Comparison of ENCODE assay signal across 1 cellular context in genomic region chr22:41403532-41404318, GRCh38.
TF ChIP-seq lines count a peak whose summit lies in the region.

No MANE protein-coding gene starts in this region.

TF ChIP-seq in HepG2, 621 proteins besides CTCF, POLR2A, EP300 and RAD21 (continued from another document and continues in another):
- TF ChIP-seq, protein P1, sequence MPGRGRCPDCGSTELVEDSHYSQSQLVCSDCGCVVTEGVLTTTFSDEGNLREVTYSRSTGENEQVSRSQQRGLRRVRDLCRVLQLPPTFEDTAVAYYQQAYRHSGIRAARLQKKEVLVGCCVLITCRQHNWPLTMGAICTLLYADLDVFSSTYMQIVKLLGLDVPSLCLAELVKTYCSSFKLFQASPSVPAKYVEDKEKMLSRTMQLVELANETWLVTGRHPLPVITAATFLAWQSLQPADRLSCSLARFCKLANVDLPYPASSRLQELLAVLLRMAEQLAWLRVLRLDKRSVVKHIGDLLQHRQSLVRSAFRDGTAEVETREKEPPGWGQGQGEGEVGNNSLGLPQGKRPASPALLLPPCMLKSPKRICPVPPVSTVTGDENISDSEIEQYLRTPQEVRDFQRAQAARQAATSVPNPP (CRISPR knock-in tag; IDR thresholded peaks at IDR 0.05) = no peak
- TF ChIP-seq, protein P2, sequence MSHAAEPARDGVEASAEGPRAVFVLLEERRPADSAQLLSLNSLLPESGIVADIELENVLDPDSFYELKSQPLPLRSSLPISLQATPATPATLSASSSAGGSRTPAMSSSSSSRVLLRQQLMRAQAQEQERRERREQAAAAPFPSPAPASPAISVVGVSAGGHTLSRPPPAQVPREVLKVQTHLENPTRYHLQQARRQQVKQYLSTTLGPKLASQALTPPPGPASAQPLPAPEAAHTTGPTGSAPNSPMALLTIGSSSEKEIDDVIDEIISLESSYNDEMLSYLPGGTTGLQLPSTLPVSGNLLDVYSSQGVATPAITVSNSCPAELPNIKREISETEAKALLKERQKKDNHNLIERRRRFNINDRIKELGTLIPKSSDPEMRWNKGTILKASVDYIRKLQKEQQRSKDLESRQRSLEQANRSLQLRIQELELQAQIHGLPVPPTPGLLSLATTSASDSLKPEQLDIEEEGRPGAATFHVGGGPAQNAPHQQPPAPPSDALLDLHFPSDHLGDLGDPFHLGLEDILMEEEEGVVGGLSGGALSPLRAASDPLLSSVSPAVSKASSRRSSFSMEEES (CRISPR knock-in tag; IDR thresholded peaks at IDR 0.05) = peak; percentile 52; the same call in 1 of the 2 replicates
- TF ChIP-seq HNRNPH1 (optimal IDR thresholded peaks at IDR 0.05; ENCODE audit: low read depth, low read length) (no peak), SMAD9 (CRISPR knock-in tag; IDR thresholded peaks at IDR 0.05) (no peak), ATRX (CRISPR knock-in tag; IDR thresholded peaks at IDR 0.05; ENCODE audit: borderline replicate concordance) (no peak), ZNF142 (CRISPR knock-in tag; IDR thresholded peaks at IDR 0.05) (no peak), KDM2A (CRISPR knock-in tag; IDR thresholded peaks at IDR 0.05; ENCODE audit: borderline replicate concordance, low read depth) (peak; percentile 90), ZSCAN12 (CRISPR knock-in tag; IDR thresholded peaks at IDR 0.05) (no peak), ZHX1 (CRISPR knock-in tag; IDR thresholded peaks at IDR 0.05; ENCODE audit: low read depth) (no peak; the same call in 1 of the 2 replicates), CBX1 (IDR thresholded peaks at IDR 0.05; ENCODE audit: low read depth) (peak; percentile 68), NFYB (CRISPR knock-in tag; IDR thresholded peaks at IDR 0.05) (no peak), PCBP2 (optimal IDR thresholded peaks at IDR 0.05; ENCODE audit: low read depth, low read length, poor library complexity, severe bottlenecking) (no peak), ZNF207 (IDR thresholded peaks at IDR 0.05; ENCODE audit: borderline replicate concordance) (no peak), RARA (CRISPR knock-in tag; IDR thresholded peaks at IDR 0.05) (peak; percentile 55; the same call in 1 of the 2 replicates), SP5 (CRISPR knock-in tag; IDR thresholded peaks at IDR 0.05; ENCODE audit: borderline replicate concordance, low read depth) (0 out of 2 replicates have a peak, but pooled peaks have one; percentile 18), TAF15 (IDR thresholded peaks at IDR 0.05; ENCODE audit: low read depth, low read length, poor library complexity, severe bottlenecking) (no peak), ADNP (CRISPR knock-in tag; IDR thresholded peaks at IDR 0.05) (0 out of 2 replicates have a peak, but pooled peaks have one; percentile 45), ZMYM4 (CRISPR knock-in tag; IDR thresholded peaks at IDR 0.05) (peak; percentile 41; the same call in 1 of the 2 replicates), CCAR2 (optimal IDR thresholded peaks at IDR 0.05; ENCODE audit: low read depth, low read length) (no peak), KDM3A (CRISPR knock-in tag; IDR thresholded peaks at IDR 0.05; ENCODE audit: low read depth) (peak; percentile 78; the same call in 1 of the 2 replicates), ZFP1 (CRISPR knock-in tag; IDR thresholded peaks at IDR 0.05) (0 out of 2 replicates have a peak, but pooled peaks have one; percentile 30), NRL (CRISPR knock-in tag; IDR thresholded peaks at IDR 0.05; ENCODE audit: borderline replicate concordance) (no peak), ZNF546 (CRISPR knock-in tag; conservative IDR thresholded peaks at IDR 0.05) (no peak), HIVEP1 (CRISPR knock-in tag; IDR thresholded peaks at IDR 0.05) (no peak; the same call in 1 of the 2 replicates), ZNF296 (CRISPR knock-in tag; conservative IDR thresholded peaks at IDR 0.05) (no peak), FOXK1 (CRISPR knock-in tag; IDR thresholded peaks at IDR 0.05; ENCODE audit: borderline replicate concordance, low read depth) (no peak; the same call in 1 of the 2 replicates), HNF4G (IDR thresholded peaks at IDR 0.05; ENCODE audit: borderline replicate concordance, low read depth, low read length) (peak; percentile 5; the same call in 1 of the 2 replicates), HNF4G (CRISPR knock-in tag; IDR thresholded peaks at IDR 0.05; ENCODE audit: borderline replicate concordance, low read depth) (no peak), TOE1 (CRISPR knock-in tag; IDR thresholded peaks at IDR 0.05) (no peak), JUNB (CRISPR knock-in tag; IDR thresholded peaks at IDR 0.05; ENCODE audit: borderline replicate concordance) (no peak), YEATS2 (CRISPR knock-in tag; IDR thresholded peaks at IDR 0.05; ENCODE audit: borderline replicate concordance) (0 out of 2 replicates have a peak, but pooled peaks have one; percentile 37), KDM6A (CRISPR knock-in tag; IDR thresholded peaks at IDR 0.05; ENCODE audit: low read depth) (no peak), ZMYM2 (CRISPR knock-in tag; IDR thresholded peaks at IDR 0.05) (no peak), ZFP36L2 (CRISPR knock-in tag; IDR thresholded peaks at IDR 0.05) (no peak), ZBTB43 (CRISPR knock-in tag; conservative IDR thresholded peaks at IDR 0.05) (no peak)
- TF ChIP-seq, protein P3, sequence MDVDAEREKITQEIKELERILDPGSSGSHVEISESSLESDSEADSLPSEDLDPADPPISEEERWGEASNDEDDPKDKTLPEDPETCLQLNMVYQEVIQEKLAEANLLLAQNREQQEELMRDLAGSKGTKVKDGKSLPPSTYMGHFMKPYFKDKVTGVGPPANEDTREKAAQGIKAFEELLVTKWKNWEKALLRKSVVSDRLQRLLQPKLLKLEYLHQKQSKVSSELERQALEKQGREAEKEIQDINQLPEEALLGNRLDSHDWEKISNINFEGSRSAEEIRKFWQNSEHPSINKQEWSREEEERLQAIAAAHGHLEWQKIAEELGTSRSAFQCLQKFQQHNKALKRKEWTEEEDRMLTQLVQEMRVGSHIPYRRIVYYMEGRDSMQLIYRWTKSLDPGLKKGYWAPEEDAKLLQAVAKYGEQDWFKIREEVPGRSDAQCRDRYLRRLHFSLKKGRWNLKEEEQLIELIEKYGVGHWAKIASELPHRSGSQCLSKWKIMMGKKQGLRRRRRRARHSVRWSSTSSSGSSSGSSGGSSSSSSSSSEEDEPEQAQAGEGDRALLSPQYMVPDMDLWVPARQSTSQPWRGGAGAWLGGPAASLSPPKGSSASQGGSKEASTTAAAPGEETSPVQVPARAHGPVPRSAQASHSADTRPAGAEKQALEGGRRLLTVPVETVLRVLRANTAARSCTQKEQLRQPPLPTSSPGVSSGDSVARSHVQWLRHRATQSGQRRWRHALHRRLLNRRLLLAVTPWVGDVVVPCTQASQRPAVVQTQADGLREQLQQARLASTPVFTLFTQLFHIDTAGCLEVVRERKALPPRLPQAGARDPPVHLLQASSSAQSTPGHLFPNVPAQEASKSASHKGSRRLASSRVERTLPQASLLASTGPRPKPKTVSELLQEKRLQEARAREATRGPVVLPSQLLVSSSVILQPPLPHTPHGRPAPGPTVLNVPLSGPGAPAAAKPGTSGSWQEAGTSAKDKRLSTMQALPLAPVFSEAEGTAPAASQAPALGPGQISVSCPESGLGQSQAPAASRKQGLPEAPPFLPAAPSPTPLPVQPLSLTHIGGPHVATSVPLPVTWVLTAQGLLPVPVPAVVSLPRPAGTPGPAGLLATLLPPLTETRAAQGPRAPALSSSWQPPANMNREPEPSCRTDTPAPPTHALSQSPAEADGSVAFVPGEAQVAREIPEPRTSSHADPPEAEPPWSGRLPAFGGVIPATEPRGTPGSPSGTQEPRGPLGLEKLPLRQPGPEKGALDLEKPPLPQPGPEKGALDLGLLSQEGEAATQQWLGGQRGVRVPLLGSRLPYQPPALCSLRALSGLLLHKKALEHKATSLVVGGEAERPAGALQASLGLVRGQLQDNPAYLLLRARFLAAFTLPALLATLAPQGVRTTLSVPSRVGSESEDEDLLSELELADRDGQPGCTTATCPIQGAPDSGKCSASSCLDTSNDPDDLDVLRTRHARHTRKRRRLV (CRISPR knock-in tag; IDR thresholded peaks at IDR 0.05) = no peak
- TF ChIP-seq, protein P4, sequence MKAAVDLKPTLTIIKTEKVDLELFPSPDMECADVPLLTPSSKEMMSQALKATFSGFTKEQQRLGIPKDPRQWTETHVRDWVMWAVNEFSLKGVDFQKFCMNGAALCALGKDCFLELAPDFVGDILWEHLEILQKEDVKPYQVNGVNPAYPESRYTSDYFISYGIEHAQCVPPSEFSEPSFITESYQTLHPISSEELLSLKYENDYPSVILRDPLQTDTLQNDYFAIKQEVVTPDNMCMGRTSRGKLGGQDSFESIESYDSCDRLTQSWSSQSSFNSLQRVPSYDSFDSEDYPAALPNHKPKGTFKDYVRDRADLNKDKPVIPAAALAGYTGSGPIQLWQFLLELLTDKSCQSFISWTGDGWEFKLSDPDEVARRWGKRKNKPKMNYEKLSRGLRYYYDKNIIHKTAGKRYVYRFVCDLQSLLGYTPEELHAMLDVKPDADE (CRISPR knock-in tag; IDR thresholded peaks at IDR 0.05) = no peak
- TF ChIP-seq, protein P5, sequence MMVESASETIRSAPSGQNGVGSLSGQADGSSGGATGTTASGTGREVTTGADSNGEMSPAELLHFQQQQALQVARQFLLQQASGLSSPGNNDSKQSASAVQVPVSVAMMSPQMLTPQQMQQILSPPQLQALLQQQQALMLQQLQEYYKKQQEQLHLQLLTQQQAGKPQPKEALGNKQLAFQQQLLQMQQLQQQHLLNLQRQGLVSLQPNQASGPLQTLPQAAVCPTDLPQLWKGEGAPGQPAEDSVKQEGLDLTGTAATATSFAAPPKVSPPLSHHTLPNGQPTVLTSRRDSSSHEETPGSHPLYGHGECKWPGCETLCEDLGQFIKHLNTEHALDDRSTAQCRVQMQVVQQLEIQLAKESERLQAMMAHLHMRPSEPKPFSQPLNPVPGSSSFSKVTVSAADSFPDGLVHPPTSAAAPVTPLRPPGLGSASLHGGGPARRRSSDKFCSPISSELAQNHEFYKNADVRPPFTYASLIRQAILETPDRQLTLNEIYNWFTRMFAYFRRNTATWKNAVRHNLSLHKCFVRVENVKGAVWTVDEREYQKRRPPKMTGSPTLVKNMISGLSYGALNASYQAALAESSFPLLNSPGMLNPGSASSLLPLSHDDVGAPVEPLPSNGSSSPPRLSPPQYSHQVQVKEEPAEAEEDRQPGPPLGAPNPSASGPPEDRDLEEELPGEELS (CRISPR knock-in tag; IDR thresholded peaks at IDR 0.05) = no peak
- TF ChIP-seq, protein P6, sequence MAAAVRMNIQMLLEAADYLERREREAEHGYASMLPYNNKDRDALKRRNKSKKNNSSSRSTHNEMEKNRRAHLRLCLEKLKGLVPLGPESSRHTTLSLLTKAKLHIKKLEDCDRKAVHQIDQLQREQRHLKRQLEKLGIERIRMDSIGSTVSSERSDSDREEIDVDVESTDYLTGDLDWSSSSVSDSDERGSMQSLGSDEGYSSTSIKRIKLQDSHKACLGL (CRISPR knock-in tag; IDR thresholded peaks at IDR 0.05) = no peak
